8 cellular contexts compared by ENCODE assay signal in genomic region chr7:117010375-117011133, GRCh38. TPM values are rescaled to one million over a fixed set of nuclear protein-coding genes. Genes with fewer than 3 reads are reported as not detected.
DNase-seq lines count a peak whose midpoint lies in the region; ATAC-seq and TF ChIP-seq lines count a peak whose summit lies in the region.

No MANE protein-coding gene starts in this region.

- no peaks in the 10 kb centered on the region for H3K4me1 ChIP-seq in Karpas-422 (ENCODE audit: low read length)

- no peaks in the 10 kb centered on the region for H3K9me2 ChIP-seq in Karpas-422 (replicated peaks; ENCODE audit: insufficient read depth, low read length)

- no peaks in the 10 kb centered on the region for H3K36me3 ChIP-seq in Karpas-422 (ENCODE audit: insufficient read depth, low read length)

- ATAC-seq in GM21515 (IDR thresholded peaks at IDR 0.05; ENCODE audit: unreplicated experiment) = peak; percentile 37
- ATAC-seq in HG03558 (IDR thresholded peaks at IDR 0.05; ENCODE audit: extremely low read depth, unreplicated experiment) = peak; percentile 30

- no peak for TF ChIP-seq CTCF in GM13977 (IDR thresholded peaks at IDR 0.05; ENCODE audit: extremely low read depth, insufficient read depth, missing control alignments)
- no peak for TF ChIP-seq CTCF in fibroblast of mammary gland (conservative IDR thresholded peaks at IDR 0.05; ENCODE audit: control insufficient read depth, insufficient read depth, low read depth, low read length)

- no peaks in the 10 kb centered on the region for H3K27me3 ChIP-seq in Karpas-422 (ENCODE audit: low read length)

- H3K9ac ChIP-seq in Karpas-422 (ENCODE audit: low read length) = no peak overlapping the region

- DNase-seq in GM13977 (ENCODE audit: low spot score) (peak; percentile 45), fibroblast of mammary gland (ENCODE audit: low read depth) (peak; percentile 42), Karpas-422 (no peak), kidney glomerular epithelial cell (lab: John Stamatoyannopoulos, UW) (no peak), DMS114 treated with DMSO at 0.1 percent for 48 hours (lab: John Stamatoyannopoulos, UW; ENCODE audit: unreplicated experiment) (no peak), DMS79 (lab: John Stamatoyannopoulos, UW) (no peak)

- no peak overlapping the region for H3K4me2 ChIP-seq in Karpas-422 (ENCODE audit: low read depth, low read length, poor library complexity, severe bottlenecking)

- in situ Hi-C loops in GM13977 (cut with MboI; ENCODE audit: low pct_unique_long_range_greater_than_20kb, low sequenced_read_pairs, unreplicated experiment) = no loop called here

- no peak overlapping the region for H3K4me3 ChIP-seq in fibroblast of mammary gland (ENCODE audit: control insufficient read depth, low read depth, low read length)
- no peak overlapping the region for H3K4me3 ChIP-seq in Karpas-422 (ENCODE audit: low read length)

- no peaks in the 10 kb centered on the region for H4K20me1 ChIP-seq in Karpas-422 (ENCODE audit: insufficient read depth, low read depth, low read length)

- no peak overlapping the region for H3K27ac ChIP-seq in Karpas-422 (ENCODE audit: low read length)

- no peaks in the 10 kb centered on the region for H3K79me2 ChIP-seq in Karpas-422 (ENCODE audit: low read length)

- no peak overlapping the region for H2AFZ ChIP-seq in Karpas-422 (ENCODE audit: low read length)

- H3K9me3 ChIP-seq in Karpas-422 (ENCODE audit: low read length) = no peaks in the 10 kb centered on the region

RNA-seq across cellular contexts. Expression of gene ST7, which starts 57.3 kb away (rescaled TPM):
- 2.8 and 4.6 TPM in 2 replicates for total RNA-seq in Karpas-422 (2014; rRNA removed; shearing (Covaris generic); ENCODE audit: low replicate concordance)

Comparison
In these comparisons a context has a peak if more than half of its experiments do, and no peak if none do; other contexts are left out.
1. DNase-seq: peak in GM13977 (single experiment) and fibroblast of mammary gland (single experiment); none in Karpas-422 (single experiment), kidney glomerular epithelial cell (single experiment), DMS114 treated with DMSO at 0.1 percent for 48 hours (single experiment) and DMS79 (single experiment).